13 cellular contexts compared by ENCODE assay signal in the genomic region with DNA sequence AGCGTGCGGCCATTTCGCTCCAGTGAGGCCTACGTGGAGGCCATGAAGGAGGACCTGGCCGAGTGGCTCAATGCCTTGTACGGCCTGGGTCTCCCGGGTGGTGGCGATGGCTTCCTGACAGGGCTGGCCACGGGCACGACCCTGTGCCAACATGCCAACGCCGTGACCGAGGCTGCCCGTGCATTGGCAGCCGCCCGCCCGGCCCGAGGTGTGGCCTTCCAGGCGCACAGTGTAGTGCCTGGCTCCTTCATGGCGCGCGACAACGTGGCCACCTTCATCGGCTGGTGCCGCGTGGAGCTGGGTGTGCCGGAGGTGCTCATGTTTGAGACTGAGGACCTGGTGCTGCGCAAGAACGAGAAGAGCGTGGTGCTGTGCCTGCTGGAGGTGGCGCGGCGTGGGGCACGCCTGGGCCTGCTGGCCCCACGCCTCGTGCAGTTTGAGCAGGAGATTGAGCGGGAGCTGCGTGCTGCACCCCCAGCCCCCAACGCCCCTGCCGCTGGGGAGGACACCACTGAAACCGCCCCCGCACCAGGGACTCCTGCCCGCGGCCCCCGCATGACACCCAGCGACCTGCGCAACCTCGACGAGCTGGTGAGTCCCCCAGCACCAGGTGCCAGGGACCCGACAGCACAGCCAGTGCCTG. TPM values are rescaled to one million over a fixed set of nuclear protein-coding genes. Genes with fewer than 3 reads are reported as not detected.
A peak's percentile ranks its signal among the peaks of the same experiment; 100 is the strongest.
DNase-seq lines count a peak whose midpoint lies in the region; ATAC-seq and TF ChIP-seq lines count a peak whose summit lies in the region.
"Had no signal": no experiment of that assay in that cellular context is flagged by ENCODE, and none has a peak within 500 bp of the region (broad histone marks: within the 10 kb centered on the region; RNA-seq: fewer than 3 reads in every experiment).

No MANE protein-coding gene starts in this region.

- peak overlapping the region; percentile 74 for H3K27ac Mint-ChIP-seq in activated naive CD8-positive, alpha-beta T cell treated with anti-CD3 and anti-CD28 coated beads, Interleukin-2, amount 10 ng/mL, durations not matched to agents 7 days and 5 days
- no peak overlapping the region for H3K27ac Mint-ChIP-seq in activated naive CD8-positive, alpha-beta T cell treated with anti-CD3 and anti-CD28 coated beads for 36 hours

- TF ChIP-seq CTCF in upper lobe of right lung (IDR thresholded peaks at IDR 0.05): no peak

- H3K9me3 Mint-ChIP-seq in activated naive CD8-positive, alpha-beta T cell treated with anti-CD3 and anti-CD28 coated beads, Interleukin-2, amount 10 ng/mL, durations not matched to agents 7 days and 5 days: no peaks in the 10 kb centered on the region
- no peaks in the 10 kb centered on the region for H3K9me3 Mint-ChIP-seq in activated naive CD8-positive, alpha-beta T cell treated with anti-CD3 and anti-CD28 coated beads for 36 hours

- peak overlapping the region; percentile 87 for H3K4me3 Mint-ChIP-seq in activated naive CD8-positive, alpha-beta T cell treated with anti-CD3 and anti-CD28 coated beads, Interleukin-2, amount 10 ng/mL, durations not matched to agents 7 days and 5 days
- no peak overlapping the region for H3K4me3 Mint-ChIP-seq in activated naive CD8-positive, alpha-beta T cell treated with anti-CD3 and anti-CD28 coated beads for 36 hours

- peaks cover 55% of the 10 kb centered on the region for H3K4me1 ChIP-seq in mesenchymal stem cell (ENCODE audit: control insufficient read depth, insufficient read depth, low read depth, low read length)
- peaks cover 44% of the 10 kb centered on the region for H3K4me1 ChIP-seq in upper lobe of right lung

- H3K4me1 Mint-ChIP-seq in activated naive CD8-positive, alpha-beta T cell treated with anti-CD3 and anti-CD28 coated beads, Interleukin-2, amount 10 ng/mL, durations not matched to agents 7 days and 5 days: peaks cover 20% of the 10 kb centered on the region
- peaks cover 23% of the 10 kb centered on the region for H3K4me1 Mint-ChIP-seq in activated naive CD8-positive, alpha-beta T cell treated with anti-CD3 and anti-CD28 coated beads for 36 hours

- no peak overlapping the region for H2AFZ ChIP-seq in mesenchymal stem cell (ENCODE audit: low read depth, low read length)

- no peak overlapping the region for H3K4ac ChIP-seq in mesenchymal stem cell (ENCODE audit: low read depth in 1 of 2, low read length in 2 of 2)

- peak overlapping the region; percentile 82 for H3K27ac ChIP-seq in caudate nucleus (ENCODE audit: low read depth, low read length)
- H3K27ac ChIP-seq in mesenchymal stem cell (ENCODE audit: low read length, poor library complexity, severe bottlenecking): no peak overlapping the region
- peak overlapping the region; percentile 71 for H3K27ac ChIP-seq in upper lobe of right lung
- H3K27ac ChIP-seq: neutrophil had no signal

- no peak overlapping the region for H3K23ac ChIP-seq in mesenchymal stem cell (ENCODE audit: low read length in 2 of 2)

- peak overlapping the region in 1 of 2 experiments; percentile 16 for H2BK12ac ChIP-seq in mesenchymal stem cell (ENCODE audit: low read length in 2 of 2)

- no peak overlapping the region for H2BK15ac ChIP-seq in mesenchymal stem cell (ENCODE audit: low read depth, poor library complexity, severe bottlenecking)

- no peak overlapping the region for H2BK5ac ChIP-seq in mesenchymal stem cell (ENCODE audit: low read depth, low read length, poor library complexity, severe bottlenecking)

- H4K8ac ChIP-seq in mesenchymal stem cell (ENCODE audit: low read length): no peak overlapping the region

- peaks cover 1% of the 10 kb centered on the region for H3K36me3 Mint-ChIP-seq in activated naive CD8-positive, alpha-beta T cell treated with anti-CD3 and anti-CD28 coated beads, Interleukin-2, amount 10 ng/mL, durations not matched to agents 7 days and 5 days
- no peaks in the 10 kb centered on the region for H3K36me3 Mint-ChIP-seq in activated naive CD8-positive, alpha-beta T cell treated with anti-CD3 and anti-CD28 coated beads for 36 hours

- H3K36me3 ChIP-seq in mesenchymal stem cell (ENCODE audit: control insufficient read depth in 1 of 2, insufficient read depth in 2 of 2, low read depth in 1 of 2, low read length in 2 of 2) (peaks cover 4 to 38% of the 10 kb centered on the region in 2 experiments), upper lobe of right lung (no peaks in the 10 kb centered on the region)
- H3K36me3 ChIP-seq: neutrophil had no signal

- peaks cover 23% of the 10 kb centered on the region for H3K79me1 ChIP-seq in mesenchymal stem cell (replicated peaks; ENCODE audit: low read length, poor library complexity, severe bottlenecking)

- intact Hi-C loops in upper lobe of right lung (cut with DNase I): no loop called here

- H3K4me2 ChIP-seq in mesenchymal stem cell (ENCODE audit: low read length, poor library complexity, severe bottlenecking): no peak overlapping the region

- H3K18ac ChIP-seq in mesenchymal stem cell (ENCODE audit: low read depth in 1 of 2, low read length in 2 of 2): peak overlapping the region in 1 of 2 experiments; percentile 13

- H3K9ac ChIP-seq in mesenchymal stem cell (ENCODE audit: low read length): peak overlapping the region; percentile 87

- H3K9me3 ChIP-seq in mesenchymal stem cell (ENCODE audit: control insufficient read depth, low read length) (no peaks in the 10 kb centered on the region), upper lobe of right lung (no peaks in the 10 kb centered on the region)
- H3K9me3 ChIP-seq: Caco-2, neutrophil had no signal

- POLR2A ChIA-PET in activated naive CD8-positive, alpha-beta T cell treated with anti-CD3 and anti-CD28 coated beads, Interleukin-2, amount 10 ng/mL, durations not matched to agents 7 days and 5 days (lab: Charles Lee): interaction anchor here (0.6 kb wide), 1 partner anchor 282 kb away, joined by 3 read pairs; no protein-coding TSS in a partner anchor

- no peak for ATAC-seq in activated naive CD8-positive, alpha-beta T cell treated with anti-CD3 and anti-CD28 coated beads, Interleukin-2, amount 10 ng/mL, durations not matched to agents 7 days and 5 days (ENCODE audit: low read depth)
- no peak for ATAC-seq in upper lobe of right lung
- ATAC-seq in GM21786 (IDR thresholded peaks at IDR 0.05; ENCODE audit: unreplicated experiment): no peak

- H2AK5ac ChIP-seq in mesenchymal stem cell (ENCODE audit: low read length, severe bottlenecking): no peak overlapping the region

- H3K27me3 Mint-ChIP-seq in activated naive CD8-positive, alpha-beta T cell treated with anti-CD3 and anti-CD28 coated beads, Interleukin-2, amount 10 ng/mL, durations not matched to agents 7 days and 5 days: peaks cover 16% of the 10 kb centered on the region
- peaks cover 31% of the 10 kb centered on the region for H3K27me3 Mint-ChIP-seq in activated naive CD8-positive, alpha-beta T cell treated with anti-CD3 and anti-CD28 coated beads for 36 hours

- peak overlapping the region in 1 of 2 experiments; percentile 35 for H3K14ac ChIP-seq in mesenchymal stem cell (ENCODE audit: low read length in 2 of 2)

- peak overlapping the region in 1 of 2 experiments; percentile 96 for H3K4me3 ChIP-seq in mesenchymal stem cell (ENCODE audit: insufficient read depth in 1 of 2, low read depth in 1 of 2, low read length in 2 of 2)
- peak overlapping the region; percentile 85 for H3K4me3 ChIP-seq in upper lobe of right lung

- H4K91ac ChIP-seq in mesenchymal stem cell (ENCODE audit: low read length): peak overlapping the region; percentile 8

- peak; percentile 37 for DNase-seq in activated naive CD8-positive, alpha-beta T cell treated with anti-CD3 and anti-CD28 coated beads, Interleukin-2, amount 10 ng/mL, durations not matched to agents 7 days and 5 days
- DNase-seq in activated naive CD8-positive, alpha-beta T cell treated with anti-CD3 and anti-CD28 coated beads for 36 hours: no peak
- no peak for DNase-seq in caudate nucleus (lab: John Stamatoyannopoulos, UW)
- no peak for DNase-seq in mesenchymal stem cell
- no peak for DNase-seq in upper lobe of right lung
- DNase-seq in KG1 (lab: John Stamatoyannopoulos, UW): no peak
- no peak for DNase-seq in activated CD4-positive, CD25-positive, alpha-beta regulatory T cell (lab: John Stamatoyannopoulos, UW)
- DNase-seq: activated CD4-positive, CD25-positive, alpha-beta regulatory T cell treated with anti-CD3 and anti-CD28 coated beads, Interleukin-2, amount 50 U/mL, for 72 hours; effector CD4-positive, alpha-beta T cell; NCI-H345 had no signal

- 92% methylated on average over 50 of the region's 50 CpGs for WGBS in mesenchymal stem cell

- H3K27me3 ChIP-seq in mesenchymal stem cell (ENCODE audit: control insufficient read depth in 1 of 2, insufficient read depth in 1 of 2, low read length in 2 of 2) (peaks cover 0 to 6% of the 10 kb centered on the region in 2 experiments), upper lobe of right lung (no peaks in the 10 kb centered on the region)

- H2BK120ac ChIP-seq in mesenchymal stem cell (ENCODE audit: low read depth, low read length): no peak overlapping the region

RNA-seq across cellular contexts. Expression of a gene that starts 1.8 kb away (rescaled TPM):
- 1 to 10 TPM; 8.1 to 9.3 TPM for total RNA-seq in activated naive CD8-positive, alpha-beta T cell treated with anti-CD3 and anti-CD28 coated beads, Interleukin-2, amount 10 ng/mL, durations not matched to agents 7 days and 5 days
- total RNA-seq in activated naive CD8-positive, alpha-beta T cell treated with anti-CD3 and anti-CD28 coated beads for 36 hours: 1 to 10 TPM; 1.1 to 1.4 TPM
- polyA plus RNA-seq in mesenchymal stem cell (2013, experiment 1 of 2): 21.8 TPM
- 22.6 TPM for polyA plus RNA-seq in mesenchymal stem cell (2013, experiment 2 of 2)
- total RNA-seq in upper lobe of right lung: 27.2 TPM

RNA-seq across cellular contexts. Expression of a gene that starts 7.2 kb away (rescaled TPM):
- 1 to 10 TPM in 1 of 2 experiments, under 1 TPM in 1; 0.80 to 1.1 TPM for total RNA-seq in activated naive CD8-positive, alpha-beta T cell treated with anti-CD3 and anti-CD28 coated beads, Interleukin-2, amount 10 ng/mL, durations not matched to agents 7 days and 5 days
- total RNA-seq in activated naive CD8-positive, alpha-beta T cell treated with anti-CD3 and anti-CD28 coated beads for 36 hours: under 1 TPM in 1 of 2 experiments, not detected in 1; 0.58 TPM
- 0.06 TPM for polyA plus RNA-seq in mesenchymal stem cell (2013, experiment 1 of 2)
- 0.04 TPM for polyA plus RNA-seq in mesenchymal stem cell (2013, experiment 2 of 2)
- total RNA-seq in upper lobe of right lung: 0.72 TPM

RNA-seq across cellular contexts. Expression of a gene that starts 40.2 kb away (rescaled TPM):
- 100 to 1,000 TPM; 284 to 302 TPM for total RNA-seq in activated naive CD8-positive, alpha-beta T cell treated with anti-CD3 and anti-CD28 coated beads, Interleukin-2, amount 10 ng/mL, durations not matched to agents 7 days and 5 days
- total RNA-seq in activated naive CD8-positive, alpha-beta T cell treated with anti-CD3 and anti-CD28 coated beads for 36 hours: 100 to 1,000 TPM; 369 to 377 TPM
- 174 TPM for polyA plus RNA-seq in mesenchymal stem cell (2013, experiment 1 of 2)
- 172 TPM for polyA plus RNA-seq in mesenchymal stem cell (2013, experiment 2 of 2)
- 149 TPM for total RNA-seq in upper lobe of right lung

RNA-seq across cellular contexts. Expression of a gene that starts 40.5 kb away (rescaled TPM):
- 10 to 100 TPM; 27.5 to 30.1 TPM for total RNA-seq in activated naive CD8-positive, alpha-beta T cell treated with anti-CD3 and anti-CD28 coated beads, Interleukin-2, amount 10 ng/mL, durations not matched to agents 7 days and 5 days
- 10 to 100 TPM; 32.4 to 33.1 TPM for total RNA-seq in activated naive CD8-positive, alpha-beta T cell treated with anti-CD3 and anti-CD28 coated beads for 36 hours
- 22.5 TPM for polyA plus RNA-seq in mesenchymal stem cell (2013, experiment 1 of 2)
- 22.7 TPM for polyA plus RNA-seq in mesenchymal stem cell (2013, experiment 2 of 2)
- total RNA-seq in upper lobe of right lung: 19.0 TPM
